In the genomic region with DNA sequence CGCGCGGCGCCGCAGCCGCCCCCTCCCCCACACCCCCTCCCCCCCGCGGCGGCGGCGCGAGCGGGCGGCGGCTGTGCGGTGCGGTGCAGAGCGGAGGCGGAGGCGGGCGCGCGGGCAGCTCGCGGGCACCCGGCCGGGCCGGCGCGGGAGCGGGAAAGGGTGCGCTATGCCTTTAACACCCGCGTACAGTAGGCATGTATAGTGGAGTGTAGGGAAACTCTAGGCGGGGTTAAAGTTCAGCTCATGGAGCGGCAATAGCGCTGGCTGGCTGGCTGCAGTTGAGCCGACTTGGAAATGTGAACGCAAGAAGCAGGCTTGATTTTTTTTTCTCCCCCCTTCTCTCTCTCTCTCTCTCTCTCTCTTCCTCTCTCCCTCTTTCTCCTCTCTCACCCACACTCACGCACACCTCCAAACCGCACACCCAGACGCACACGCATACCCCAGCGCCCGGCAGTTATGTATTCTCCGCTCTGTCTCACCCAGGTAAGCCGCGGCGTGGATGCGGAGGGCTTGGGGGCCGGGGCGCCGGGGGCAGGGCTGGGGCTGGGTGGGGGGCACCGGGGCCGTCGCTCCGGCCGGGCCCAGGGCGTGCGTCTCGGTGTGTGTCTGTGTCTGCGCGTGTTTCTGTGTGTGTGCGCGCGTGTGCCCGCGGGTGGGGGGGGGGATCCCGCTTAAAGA, we compare ENCODE assay signal across 8 cellular contexts. TPM values are rescaled to one million over a fixed set of nuclear protein-coding genes. Genes with fewer than 3 reads are reported as not detected.
DNase-seq lines count a peak whose midpoint lies in the region; ATAC-seq and TF ChIP-seq lines count a peak whose summit lies in the region.

Gene NFIA, plus strand, starts transcription at position 226 of the 678 bp plus-strand sequence.

- H3K4me1 Mint-ChIP-seq in activated naive CD8-positive, alpha-beta T cell treated with anti-CD3 and anti-CD28 coated beads, Interleukin-2, amount 50 U/mL, for 24 hours = peaks cover 49% of the 10 kb centered on the region

- peak within 1 kb of the TSS; percentile 56 to 74 for H3K4me3 ChIP-seq in neutrophil (ENCODE audit: low read depth in 1 of 2, low read length in 1 of 2)

- intact Hi-C loops in head of caudate nucleus (cut with DNase I) = loop anchor here (2.0 to 10.0 kb wide), 3 partner anchors 32 to 192 kb away; no protein-coding TSS in a partner anchor

- DNase-seq in AG08396 (ENCODE audit: low spot score) (peak; percentile 68), HK-2 (ENCODE audit: unreplicated experiment) (peak; percentile 19), RPMI7951 (ENCODE audit: low read depth) (peak; percentile 46), head of caudate nucleus (peak in 40 of 42 donors; percentile 21 to 82 (median 60))
- DNase-seq in activated naive CD8-positive, alpha-beta T cell treated with anti-CD3 and anti-CD28 coated beads, Interleukin-2, amount 50 U/mL, for 24 hours = peak; percentile 18
- no peak for DNase-seq in effector CD8-positive, alpha-beta T cell (lab: John Stamatoyannopoulos, UW)

- H3K27me3 ChIP-seq in neutrophil = peaks cover 79% of the 10 kb centered on the region

- peak within 1 kb of the TSS; percentile 81 for H3K4me3 Mint-ChIP-seq in activated naive CD8-positive, alpha-beta T cell treated with anti-CD3 and anti-CD28 coated beads, Interleukin-2, amount 50 U/mL, for 24 hours

- H3K9me3 ChIP-seq in neutrophil = no peaks in the 10 kb centered on the region

- peaks cover 35% of the 10 kb centered on the region for H3K27me3 Mint-ChIP-seq in activated naive CD8-positive, alpha-beta T cell treated with anti-CD3 and anti-CD28 coated beads, Interleukin-2, amount 50 U/mL, for 24 hours

- H3K27ac Mint-ChIP-seq in activated naive CD8-positive, alpha-beta T cell treated with anti-CD3 and anti-CD28 coated beads, Interleukin-2, amount 50 U/mL, for 24 hours = peak within 1 kb of the TSS; percentile 60

- H3K9me3 Mint-ChIP-seq in activated naive CD8-positive, alpha-beta T cell treated with anti-CD3 and anti-CD28 coated beads, Interleukin-2, amount 50 U/mL, for 24 hours = no peaks in the 10 kb centered on the region

- no peak for TF ChIP-seq CTCF in neutrophil (IDR thresholded peaks at IDR 0.05)

- peaks cover 39 to 42% of the 10 kb centered on the region in 2 experiments for H3K4me1 ChIP-seq in neutrophil (ENCODE audit: control insufficient read depth in 1 of 2, insufficient read depth in 1 of 2, low read depth in 1 of 2, low read length in 1 of 2)

- H3K36me3 ChIP-seq in neutrophil = no peaks in the 10 kb centered on the region

- ATAC-seq in activated naive CD8-positive, alpha-beta T cell treated with anti-CD3 and anti-CD28 coated beads, Interleukin-2, amount 50 U/mL, for 24 hours = peak; percentile 34
- ATAC-seq in HG02981 (IDR thresholded peaks at IDR 0.05; ENCODE audit: unreplicated experiment) = no peak

- no peak within 1 kb of the TSS for H3K27ac ChIP-seq in neutrophil

- no peaks in the 10 kb centered on the region for H3K36me3 Mint-ChIP-seq in activated naive CD8-positive, alpha-beta T cell treated with anti-CD3 and anti-CD28 coated beads, Interleukin-2, amount 50 U/mL, for 24 hours (ENCODE audit: low read depth)

RNA-seq across cellular contexts. Expression of gene NFIA, which starts in this region (rescaled TPM):
- total RNA-seq in RPMI7951 (2014; rRNA removed; shearing (Covaris generic)) = 0.78 and 3.0 TPM in 2 replicates
